ENCODE assay signal across 16 cellular contexts in the genomic region with DNA sequence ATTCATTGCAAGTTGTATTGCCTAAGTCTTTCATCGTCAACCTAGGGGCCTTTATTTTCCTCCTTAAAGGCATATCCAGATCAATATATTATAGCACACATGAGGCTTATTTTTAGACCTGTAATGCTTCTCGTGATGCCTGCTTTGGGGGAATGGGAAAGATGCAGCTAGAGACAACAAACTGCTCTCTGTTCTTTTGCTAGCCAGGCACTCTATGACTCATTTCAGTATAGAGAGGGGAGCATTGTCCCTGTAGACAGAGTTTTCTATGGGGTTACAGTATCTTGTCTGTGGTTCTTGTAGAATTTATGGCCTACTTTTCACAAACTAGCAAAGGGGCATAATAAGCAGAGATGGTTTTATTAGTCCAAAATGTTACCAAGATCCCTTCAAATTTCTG.
A peak's percentile ranks its signal among the peaks of the same experiment; 100 is the strongest.
DNase-seq lines count a peak whose midpoint lies in the region; ATAC-seq and TF ChIP-seq lines count a peak whose summit lies in the region.
"Had no signal": no experiment of that assay in that cellular context is flagged by ENCODE, and none has a peak within 500 bp of the region (broad histone marks: within the 10 kb centered on the region; RNA-seq: fewer than 3 reads in every experiment).

No MANE protein-coding gene starts in this region.

- DNase-seq in BE2C (peak; percentile 9), foreskin keratinocyte (peak in 1 of 2 donors; percentile 7), AG08396 (ENCODE audit: low spot score) (no peak), H7 (no peak), T-helper 2 cell (no peak)
- DNase-seq: DMS79; effector CD4-positive, alpha-beta T cell; left ventricle myocardium inferior; PC-9; spleen; transverse colon had no signal

- TF ChIP-seq CTCF in BE2C (IDR thresholded peaks at IDR 0.05; ENCODE audit: low read depth, low read length) (no peak), foreskin keratinocyte (conservative IDR thresholded peaks at IDR 0.05) (no peak)

- H3K4me1 ChIP-seq in BE2C (peaks cover 35% of the 10 kb centered on the region), foreskin keratinocyte (no peaks in the 10 kb centered on the region)
- H3K4me1 ChIP-seq: spleen had no signal

- ATAC-seq in GM21529 (IDR thresholded peaks at IDR 0.05; ENCODE audit: unreplicated experiment) (peak; percentile 49), HG03442 (IDR thresholded peaks at IDR 0.05; ENCODE audit: unreplicated experiment) (peak; percentile 60), foreskin keratinocyte (peak; percentile 35), GM21526 (IDR thresholded peaks at IDR 0.05; ENCODE audit: low FRiP score, unreplicated experiment) (no peak)
- ATAC-seq: GM23338 had no signal

- H3K4me3 ChIP-seq in BE2C (ENCODE audit: low read depth, low read length) (no peak overlapping the region), H7 (ENCODE audit: insufficient read depth, low read depth, low read length) (no peak overlapping the region)
- H3K4me3 ChIP-seq: GM23338, left ventricle myocardium inferior, PC-9, spleen, transverse colon had no signal

- H3K9me3 ChIP-seq in BE2C: no peaks in the 10 kb centered on the region
- H3K9me3 ChIP-seq: neutrophil, transverse colon had no signal

- H3K27me3 ChIP-seq in BE2C (no peaks in the 10 kb centered on the region), foreskin keratinocyte (no peaks in the 10 kb centered on the region), H7 (ENCODE audit: control insufficient read depth, insufficient read depth, low read length) (no peaks in the 10 kb centered on the region)
- H3K27me3 ChIP-seq: neutrophil, spleen, transverse colon had no signal

- H3K36me3 ChIP-seq in BE2C (no peaks in the 10 kb centered on the region), H7 (replicated peaks; ENCODE audit: control insufficient read depth, insufficient read depth, low read length) (no peaks in the 10 kb centered on the region)
- H3K36me3 ChIP-seq: left ventricle myocardium inferior, neutrophil, spleen, transverse colon had no signal

- no peak overlapping the region for H3K27ac ChIP-seq in foreskin keratinocyte
- H3K27ac ChIP-seq: left ventricle myocardium inferior, neutrophil, PC-9, spleen had no signal
